ENCODE assay signal across 8 cellular contexts in the genomic region with DNA sequence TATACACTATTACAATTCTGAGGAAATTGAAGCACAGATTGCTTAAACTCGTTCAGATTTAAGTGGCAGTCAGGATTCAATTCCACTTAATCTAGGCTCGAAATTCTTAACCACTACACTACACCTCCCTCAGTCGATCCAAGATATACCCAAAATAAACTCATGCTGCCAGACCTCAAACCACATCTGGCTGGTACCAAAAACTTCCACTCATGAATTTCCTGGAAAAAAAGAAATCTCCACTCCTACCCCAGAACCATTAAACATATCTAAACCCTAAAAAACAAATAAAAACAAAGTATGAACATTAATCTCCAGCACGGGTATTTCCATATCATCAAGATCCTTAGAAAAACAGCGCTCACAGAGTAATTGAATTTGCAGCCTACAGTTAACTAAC. TPM values are rescaled to one million over a fixed set of nuclear protein-coding genes. Genes with fewer than 3 reads are reported as not detected.
A peak's percentile ranks its signal among the peaks of the same experiment; 100 is the strongest.
DNase-seq lines count a peak whose midpoint lies in the region; ATAC-seq and TF ChIP-seq lines count a peak whose summit lies in the region.

No MANE protein-coding gene starts in this region.

- ATAC-seq in GM18858 (IDR thresholded peaks at IDR 0.05; ENCODE audit: unreplicated experiment) (no peak), HG03342 (IDR thresholded peaks at IDR 0.05; ENCODE audit: unreplicated experiment) (no peak), HG02588 (IDR thresholded peaks at IDR 0.05; ENCODE audit: unreplicated experiment) (no peak)

- peak overlapping the region; percentile 95 for H3K4me3 ChIP-seq in HUES48 (ENCODE audit: low read depth, low read length)
- H3K4me3 ChIP-seq in mucosa of stomach (ENCODE audit: low read length): peak overlapping the region; percentile 90

- H3K9me3 ChIP-seq in HUES48 (ENCODE audit: control insufficient read depth, insufficient read depth, low read length): no peaks in the 10 kb centered on the region
- no peaks in the 10 kb centered on the region for H3K9me3 ChIP-seq in mucosa of stomach (ENCODE audit: control insufficient read depth, low read length)

- peaks cover 7% of the 10 kb centered on the region for H3K27me3 Mint-ChIP-seq in brain

- peaks cover 42% of the 10 kb centered on the region for H3K4me1 Mint-ChIP-seq in brain

- H3K36me3 ChIP-seq in HUES48 (ENCODE audit: control insufficient read depth, insufficient read depth, low read length) (no peaks in the 10 kb centered on the region), mucosa of stomach (ENCODE audit: control insufficient read depth, insufficient read depth, low read length) (no peaks in the 10 kb centered on the region)

- peak overlapping the region; percentile 88 to 96 (median 91) for H3K4me3 Mint-ChIP-seq in brain

- H3K27ac Mint-ChIP-seq in brain: peak overlapping the region; percentile 94 to 99 (median 98)

- H3K4me1 ChIP-seq in HUES48 (ENCODE audit: control insufficient read depth, insufficient read depth, low read length) (0 out of 2 replicates have a peak, but pooled peaks cover 9% of the 10 kb centered on the region), mucosa of stomach (ENCODE audit: control insufficient read depth, insufficient read depth, low read length) (peaks cover 13% of the 10 kb centered on the region)

- H3K9ac ChIP-seq in HUES48 (ENCODE audit: low read depth, low read length): no peak overlapping the region
- H3K9ac ChIP-seq in mucosa of stomach (ENCODE audit: low read length): peak overlapping the region; percentile 88

- H3K27me3 ChIP-seq in HUES48 (ENCODE audit: control insufficient read depth, insufficient read depth, low read length) (peaks cover 16% of the 10 kb centered on the region; the same call in 1 of the 2 replicates), mucosa of stomach (ENCODE audit: control insufficient read depth, insufficient read depth, low read length) (no peaks in the 10 kb centered on the region)

- peaks cover 35 to 55% (median 40%) of the 10 kb centered on the region in 5 experiments for H3K9me3 Mint-ChIP-seq in brain

- peak overlapping the region; percentile 69 for H3K27ac ChIP-seq in HUES48 (ENCODE audit: low read depth, low read length)

- peak; percentile 16 for DNase-seq in AG08396 (ENCODE audit: low spot score)
- no peak for DNase-seq in effector CD8-positive, alpha-beta T cell (lab: John Stamatoyannopoulos, UW)

- no peak for TF ChIP-seq CTCF in brain (conservative IDR thresholded peaks at IDR 0.05)

- H3K36me3 Mint-ChIP-seq in brain: peaks cover 60% of the 10 kb centered on the region

RNA-seq across cellular contexts. Expression of a gene that starts 1.1 kb away (rescaled TPM):
- polyA plus RNA-seq in brain (ENCODE audit: insufficient read depth, low read depth, low replicate concordance): 4.8 TPM

RNA-seq across cellular contexts. Expression of a gene that starts 59.4 kb away (rescaled TPM):
- 1.8 TPM for polyA plus RNA-seq in brain (ENCODE audit: insufficient read depth, low read depth, low replicate concordance)

RNA-seq across cellular contexts. Expression of a gene that starts 59.5 kb away (rescaled TPM):
- 2.4 TPM for polyA plus RNA-seq in brain (ENCODE audit: insufficient read depth, low read depth, low replicate concordance)
